In genomic region chr2:11866358-11867335, GRCh38 we compare ENCODE assay signal across 13 cellular contexts.
DNase-seq lines count a peak whose midpoint lies in the region; ATAC-seq and TF ChIP-seq lines count a peak whose summit lies in the region.
"Had no signal": no experiment of that assay in that cellular context is flagged by ENCODE, and none has a peak within 500 bp of the region (broad histone marks: within the 10 kb centered on the region; RNA-seq: fewer than 3 reads in every experiment).

No MANE protein-coding gene starts in this region.

- H2BK5ac ChIP-seq in mesendoderm (ENCODE audit: low read length) = no peak overlapping the region

- no peak overlapping the region for H3K56ac ChIP-seq in mesendoderm (ENCODE audit: low read length)

- H3K9ac ChIP-seq in mesendoderm (ENCODE audit: low read length) = no peak overlapping the region

- H3K79me2 ChIP-seq in mesendoderm (ENCODE audit: control insufficient read depth, insufficient read depth, low read length) = no peaks in the 10 kb centered on the region

- WGBS in spleen, 5 donors = 53 to 72% (median 68%) methylated on average over 12 of the region's 12 CpGs
- WGBS in mesendoderm (ENCODE audit: extremely low coverage, insufficient coverage, low lambda C conversion rate) = no CpG with 5 or more reads among the region's 12 CpGs

- H4K5ac ChIP-seq in mesendoderm (ENCODE audit: low read length) = no peak overlapping the region

- H4K8ac ChIP-seq in mesendoderm (ENCODE audit: low read depth, low read length) = no peak overlapping the region

- H3K23ac ChIP-seq in mesendoderm (ENCODE audit: low read length) = no peak overlapping the region

- H3K9me3 ChIP-seq in spleen = no peaks in the 10 kb centered on the region
- no peaks in the 10 kb centered on the region for H3K9me3 ChIP-seq in lower lobe of right lung
- H3K9me3 ChIP-seq: gastrocnemius medialis, MG63, ovary had no signal

- H3K36me3 ChIP-seq in spleen (no peaks in the 10 kb centered on the region), lower lobe of right lung (no peaks in the 10 kb centered on the region), mesendoderm (ENCODE audit: control insufficient read depth, insufficient read depth, low read length) (no peaks in the 10 kb centered on the region)
- H3K36me3 ChIP-seq: gastrocnemius medialis, MG63, ovary had no signal

- no peaks in the 10 kb centered on the region for H3K79me1 ChIP-seq in mesendoderm (ENCODE audit: low read length)

- H3K4ac ChIP-seq in mesendoderm (ENCODE audit: low read depth, low read length) = no peak overlapping the region

- TF ChIP-seq CTCF in spleen (IDR thresholded peaks at IDR 0.05 in 8 of 11, conservative IDR thresholded peaks at IDR 0.05 in 3 of 11) (no peak), lower lobe of right lung (IDR thresholded peaks at IDR 0.05) (no peak)

- no peak overlapping the region for H3K18ac ChIP-seq in mesendoderm (ENCODE audit: low read length)

- ATAC-seq in HG02852 (IDR thresholded peaks at IDR 0.05; ENCODE audit: unreplicated experiment) = peak; percentile 39
- no peak for ATAC-seq in lower lobe of right lung
- ATAC-seq: gastrocnemius medialis, left lobe of liver had no signal

- H2AK5ac ChIP-seq in mesendoderm (ENCODE audit: low read length) = no peak overlapping the region

- H3K27me3 ChIP-seq in spleen (replicated peaks in 1 of 7) (no peaks in the 10 kb centered on the region), lower lobe of right lung (ENCODE audit: low read depth) (no peaks in the 10 kb centered on the region), mesendoderm (ENCODE audit: insufficient read depth, low read length, poor library complexity) (no peaks in the 10 kb centered on the region)
- H3K27me3 ChIP-seq: gastrocnemius medialis, MG63, ovary had no signal

- intact Hi-C loops in spleen (cut with DNase I; ENCODE audit: low total_unique reads) = no loop called here
- intact Hi-C loops in lower lobe of right lung (cut with DNase I) = no loop called here

- H3K4me2 ChIP-seq in mesendoderm (ENCODE audit: low read length) = no peak overlapping the region

- H3K27ac ChIP-seq in spleen (peak overlapping the region in 1 of 8 donors; percentile 19), lower lobe of right lung (no peak overlapping the region), mesendoderm (ENCODE audit: low read depth, low read length) (no peak overlapping the region)
- H3K27ac ChIP-seq: gastrocnemius medialis, ovary had no signal

- H3K4me3 ChIP-seq in spleen (no peak overlapping the region), lower lobe of right lung (no peak overlapping the region), mesendoderm (ENCODE audit: low read length) (no peak overlapping the region)
- H3K4me3 ChIP-seq: gastrocnemius medialis, MG63, ovary had no signal

- H2BK120ac ChIP-seq in mesendoderm (ENCODE audit: low read depth, low read length) = no peak overlapping the region

- no peak for TF ChIP-seq POLR2A in spleen (IDR thresholded peaks at IDR 0.05)

- DNase-seq in activated effector memory CD4-positive, alpha-beta T cell treated with anti-CD3 and anti-CD28 coated beads, Interleukin-2, amount 50 U/mL, for 16 hours = peak; percentile 64
- DNase-seq in activated effector memory CD4-positive, alpha-beta T cell treated with Interleukin-2 at 50 U/mL for 16 hours = no peak
- DNase-seq in NCI-H510A treated with DMSO at 0.1 percent for 48 hours (lab: John Stamatoyannopoulos, UW) = peak; percentile 90
- DNase-seq in spleen = peak; percentile 11
- no peak for DNase-seq in lower lobe of right lung
- no peak for DNase-seq in globus pallidus (ENCODE audit: low spot score)
- DNase-seq in mesendoderm = no peak
- DNase-seq: activated gamma-delta T cell, gastrocnemius medialis, MG63, ovary had no signal

- H3K4me1 ChIP-seq in spleen = peaks cover 9 to 53% (median 32%) of the 10 kb centered on the region in 6 donors
- peaks cover 16% of the 10 kb centered on the region for H3K4me1 ChIP-seq in lower lobe of right lung
- H3K4me1 ChIP-seq in mesendoderm (ENCODE audit: control insufficient read depth, low read depth, low read length) = no peaks in the 10 kb centered on the region

- H2BK15ac ChIP-seq in mesendoderm (replicated peaks; ENCODE audit: low read depth) = no peak overlapping the region

Comparison
In these comparisons a context has a peak if more than half of its experiments do, and no peak if none do; other contexts are left out.
1. DNase-seq: peak in activated effector memory CD4-positive, alpha-beta T cell treated with anti-CD3 and anti-CD28 coated beads, Interleukin-2, amount 50 U/mL, for 16 hours (single experiment), NCI-H510A treated with DMSO at 0.1 percent for 48 hours (single experiment) and spleen (single experiment); none in activated effector memory CD4-positive, alpha-beta T cell treated with Interleukin-2 at 50 U/mL for 16 hours (single experiment), lower lobe of right lung (single experiment), globus pallidus (single experiment) and mesendoderm (single experiment).